ENCODE assay signal across 11 cellular contexts in genomic region chr3:195208183-195208582, GRCh38.
DNase-seq lines count a peak whose midpoint lies in the region; ATAC-seq and TF ChIP-seq lines count a peak whose summit lies in the region.
"Had no signal": no experiment of that assay in that cellular context is flagged by ENCODE, and none has a peak within 500 bp of the region (broad histone marks: within the 10 kb centered on the region; RNA-seq: fewer than 3 reads in every experiment).

No MANE protein-coding gene starts in this region.

- CTCF ChIA-PET in MCF 10A (lab: Yijun Ruan, JAX), result no interaction called here
- CTCF ChIA-PET in activated CD8-positive, alpha-beta memory T cell treated with anti-CD3 and anti-CD28 coated beads, Interleukin-2, amount 10 ng/mL, durations not matched to agents 7 days and 5 days (lab: Charles Lee), result no interaction called here

- peak overlapping the region; percentile 77 to 79 for H3K27ac ChIP-seq in breast epithelium
- peak overlapping the region; percentile 91 for H3K27ac ChIP-seq in suprapubic skin
- H3K27ac ChIP-seq: left lung had no signal

- H3K36me3 ChIP-seq in breast epithelium, result no peaks in the 10 kb centered on the region
- H3K36me3 ChIP-seq in suprapubic skin, result no peaks in the 10 kb centered on the region
- H3K36me3 ChIP-seq: left lung had no signal

- peak; percentile 94 for ATAC-seq in HG02798 (IDR thresholded peaks at IDR 0.05; ENCODE audit: poor library complexity, unreplicated experiment)
- ATAC-seq in activated CD8-positive, alpha-beta memory T cell treated with anti-CD3 and anti-CD28 coated beads, Interleukin-2, amount 10 ng/mL, durations not matched to agents 7 days and 5 days, result peak; percentile 47
- ATAC-seq: left lung had no signal

- H3K4me3 Mint-ChIP-seq in MCF 10A (ENCODE audit: unreplicated experiment), result no peak overlapping the region
- no peak overlapping the region for H3K4me3 Mint-ChIP-seq in activated CD8-positive, alpha-beta memory T cell treated with anti-CD3 and anti-CD28 coated beads, Interleukin-2, amount 10 ng/mL, durations not matched to agents 7 days and 5 days
- H3K4me3 Mint-ChIP-seq: activated naive CD8-positive, alpha-beta T cell treated with anti-CD3 and anti-CD28 coated beads, Interleukin-2, amount 10 ng/mL, durations not matched to agents 7 days and 5 days had no signal

- 81% methylated on average over 9 of the region's 9 CpGs for WGBS in suprapubic skin

- peaks cover 15% of the 10 kb centered on the region for H3K4me1 Mint-ChIP-seq in MCF 10A (ENCODE audit: insufficient read depth, unreplicated experiment)
- H3K4me1 Mint-ChIP-seq in activated CD8-positive, alpha-beta memory T cell treated with anti-CD3 and anti-CD28 coated beads, Interleukin-2, amount 10 ng/mL, durations not matched to agents 7 days and 5 days, result peaks cover 10% of the 10 kb centered on the region

- no peaks in the 10 kb centered on the region for H3K9me3 ChIP-seq in breast epithelium
- no peaks in the 10 kb centered on the region for H3K9me3 ChIP-seq in suprapubic skin
- H3K9me3 ChIP-seq: left lung had no signal

- intact Hi-C loops in breast epithelium (cut with DNase I; ENCODE audit: low total_unique reads) (no loop called here), MCF 10A (cut with micrococcal nuclease) (no loop called here)

- H3K27me3 Mint-ChIP-seq in MCF 10A (ENCODE audit: insufficient read depth, unreplicated experiment), result no peaks in the 10 kb centered on the region
- no peaks in the 10 kb centered on the region for H3K27me3 Mint-ChIP-seq in activated CD8-positive, alpha-beta memory T cell treated with anti-CD3 and anti-CD28 coated beads, Interleukin-2, amount 10 ng/mL, durations not matched to agents 7 days and 5 days
- H3K27me3 Mint-ChIP-seq: activated naive CD8-positive, alpha-beta T cell treated with anti-CD3 and anti-CD28 coated beads, Interleukin-2, amount 10 ng/mL, durations not matched to agents 7 days and 5 days had no signal

- H3K27me3 ChIP-seq in breast epithelium (no peaks in the 10 kb centered on the region), suprapubic skin (no peaks in the 10 kb centered on the region)
- H3K27me3 ChIP-seq: left lung had no signal

- TF ChIP-seq EP300 in suprapubic skin (IDR thresholded peaks at IDR 0.05), result no peak

- H3K36me3 Mint-ChIP-seq in MCF 10A (ENCODE audit: insufficient read depth, unreplicated experiment), result no peaks in the 10 kb centered on the region
- no peaks in the 10 kb centered on the region for H3K36me3 Mint-ChIP-seq in activated CD8-positive, alpha-beta memory T cell treated with anti-CD3 and anti-CD28 coated beads, Interleukin-2, amount 10 ng/mL, durations not matched to agents 7 days and 5 days
- H3K36me3 Mint-ChIP-seq: activated naive CD8-positive, alpha-beta T cell treated with anti-CD3 and anti-CD28 coated beads, Interleukin-2, amount 10 ng/mL, durations not matched to agents 7 days and 5 days had no signal

- no peak overlapping the region for H3K27ac Mint-ChIP-seq in MCF 10A (ENCODE audit: low read depth, unreplicated experiment)
- H3K27ac Mint-ChIP-seq in activated CD8-positive, alpha-beta memory T cell treated with anti-CD3 and anti-CD28 coated beads, Interleukin-2, amount 10 ng/mL, durations not matched to agents 7 days and 5 days, result no peak overlapping the region
- H3K27ac Mint-ChIP-seq: activated naive CD8-positive, alpha-beta T cell treated with anti-CD3 and anti-CD28 coated beads, Interleukin-2, amount 10 ng/mL, durations not matched to agents 7 days and 5 days had no signal

- no peak for TF ChIP-seq POLR2A in breast epithelium (IDR thresholded peaks at IDR 0.05)
- TF ChIP-seq POLR2A in suprapubic skin (IDR thresholded peaks at IDR 0.05), result no peak

- POLR2A ChIA-PET in MCF 10A (lab: Yijun Ruan, JAX), result no interaction called here

- DNase-seq in breast epithelium (ENCODE audit: low spot score in 2 of 2), result no peak
- DNase-seq in MCF 10A (ENCODE audit: unreplicated experiment), result no peak
- no peak for DNase-seq in activated CD8-positive, alpha-beta memory T cell treated with anti-CD3 and anti-CD28 coated beads, Interleukin-2, amount 10 ng/mL, durations not matched to agents 7 days and 5 days
- DNase-seq in suprapubic skin (ENCODE audit: low spot score in 2 of 2), result no peak
- no peak for DNase-seq in pons (ENCODE audit: low spot score)
- DNase-seq in CD1c-positive myeloid dendritic cell (ENCODE audit: extremely low spot score), result no peak
- DNase-seq in NCI-H2196 treated with DMSO at 0.1 percent for 48 hours (lab: John Stamatoyannopoulos, UW; ENCODE audit: unreplicated experiment), result no peak
- DNase-seq: activated naive CD8-positive, alpha-beta T cell treated with anti-CD3 and anti-CD28 coated beads, Interleukin-2, amount 10 ng/mL, durations not matched to agents 7 days and 5 days; NCI-H2227 treated with DMSO at 0.1 percent for 48 hours had no signal

- H3K9me3 Mint-ChIP-seq in MCF 10A (ENCODE audit: unreplicated experiment), result no peaks in the 10 kb centered on the region
- no peaks in the 10 kb centered on the region for H3K9me3 Mint-ChIP-seq in activated CD8-positive, alpha-beta memory T cell treated with anti-CD3 and anti-CD28 coated beads, Interleukin-2, amount 10 ng/mL, durations not matched to agents 7 days and 5 days (ENCODE audit: low read depth)
- H3K9me3 Mint-ChIP-seq: activated naive CD8-positive, alpha-beta T cell treated with anti-CD3 and anti-CD28 coated beads, Interleukin-2, amount 10 ng/mL, durations not matched to agents 7 days and 5 days had no signal

- BruUV-seq in MCF 10A (replicated peaks; lab: Mats Ljungman, UMichigan), result no TSS peak

- TF ChIP-seq CTCF in breast epithelium (IDR thresholded peaks at IDR 0.05) (no peak), MCF 10A (IDR thresholded peaks at IDR 0.05; ENCODE audit: unreplicated experiment) (no peak), suprapubic skin (IDR thresholded peaks at IDR 0.05) (no peak)

- H3K4me1 ChIP-seq in breast epithelium, result peaks cover 7 to 13% of the 10 kb centered on the region in 2 donors
- H3K4me1 ChIP-seq in suprapubic skin, result peaks cover 39% of the 10 kb centered on the region

- H3K4me3 ChIP-seq in breast epithelium (no peak overlapping the region), suprapubic skin (no peak overlapping the region)
- H3K4me3 ChIP-seq: left lung had no signal
